Comparison of ENCODE assay signal across 9 cellular contexts in the genomic region with DNA sequence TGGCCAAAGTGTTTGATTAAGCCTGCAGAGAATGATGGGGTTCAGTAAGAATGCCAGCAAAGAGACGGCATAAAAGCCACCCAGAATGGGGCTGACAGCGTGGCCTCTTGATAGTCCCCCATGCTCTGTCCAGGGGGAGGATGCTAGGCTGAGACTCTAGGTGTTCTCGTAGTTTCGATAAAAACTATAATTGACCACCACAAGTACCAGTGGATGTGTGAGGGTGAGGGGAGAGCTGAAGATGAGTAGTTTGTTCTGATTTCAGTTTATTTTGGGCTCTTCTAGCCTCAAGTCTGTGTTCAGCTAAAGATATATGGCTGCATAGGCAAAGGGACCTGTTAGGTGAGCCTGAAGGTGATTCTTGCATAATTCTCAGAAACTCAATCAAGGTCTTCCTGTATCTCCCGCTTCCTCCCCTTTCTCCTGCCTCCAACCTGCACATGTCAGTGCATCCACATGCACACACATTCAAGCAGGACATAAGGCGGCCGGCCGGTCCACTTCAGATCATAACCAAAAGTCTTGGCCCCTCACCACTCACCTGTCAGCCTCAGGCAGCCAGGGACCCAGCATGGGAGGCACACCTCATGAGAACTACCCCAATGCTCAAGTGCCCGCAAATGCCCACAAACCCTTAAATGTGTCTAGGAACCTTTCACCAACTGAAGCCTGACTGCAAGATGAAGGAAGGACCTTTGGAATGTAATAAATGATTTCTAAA. TPM values are rescaled to one million over a fixed set of nuclear protein-coding genes. Genes with fewer than 3 reads are reported as not detected.
DNase-seq lines count a peak whose midpoint lies in the region; ATAC-seq, FAIRE-seq and TF ChIP-seq lines count a peak whose summit lies in the region.
"Had no signal": no experiment of that assay in that cellular context is flagged by ENCODE, and none has a peak within 500 bp of the region (broad histone marks: within the 10 kb centered on the region; RNA-seq: fewer than 3 reads in every experiment).

No MANE protein-coding gene starts in this region.

- peak overlapping the region; percentile 70 to 96 (median 86) for H3K4me3 Mint-ChIP-seq in naive thymus-derived CD4-positive, alpha-beta T cell
- H3K4me3 Mint-ChIP-seq: WTC11 had no signal

- ATAC-seq in GM18498 (IDR thresholded peaks at IDR 0.05; ENCODE audit: unreplicated experiment) (peak; percentile 17), GM21723 (IDR thresholded peaks at IDR 0.05; ENCODE audit: unreplicated experiment) (peak; percentile 6)
- ATAC-seq in naive thymus-derived CD4-positive, alpha-beta T cell, result peak; percentile 2

- H3K36me3 Mint-ChIP-seq in naive thymus-derived CD4-positive, alpha-beta T cell, result peaks cover 0 to 28% (median 13%) of the 10 kb centered on the region in 5 donors
- H3K36me3 Mint-ChIP-seq: WTC11 had no signal

- CTCF ChIA-PET in naive thymus-derived CD4-positive, alpha-beta T cell (lab: Charles Lee), result interaction anchor here (0.7 kb wide), 2 partner anchors 47 to 66 kb away, joined by 3 read pairs; no protein-coding TSS in a partner anchor

- H3K4me3 ChIP-seq in Peyer's patch, result no peak overlapping the region
- H3K4me3 ChIP-seq in naive thymus-derived CD4-positive, alpha-beta T cell (ENCODE audit: low read length), result peak overlapping the region; percentile 62

- H3K27ac Mint-ChIP-seq in naive thymus-derived CD4-positive, alpha-beta T cell, result peak overlapping the region; percentile 71 to 98 (median 92)
- H3K27ac Mint-ChIP-seq: WTC11 had no signal

- TF ChIP-seq POLR2A in Peyer's patch (IDR thresholded peaks at IDR 0.05), result no peak

- no peak for TF ChIP-seq CTCF in Peyer's patch (IDR thresholded peaks at IDR 0.05)

- FAIRE-seq in RCC 7860 (lab: Jason Lieb, UNC), result no peak

- POLR2A ChIA-PET in naive thymus-derived CD4-positive, alpha-beta T cell (lab: Charles Lee), result interaction anchor here (0.9 to 6.6 kb wide), 7 partner anchors 7 to 30 kb away, joined by 3 to 56 read pairs (median 8); a partner anchor contains a TSS

- H3K9me3 Mint-ChIP-seq in naive thymus-derived CD4-positive, alpha-beta T cell, result peaks cover 0 to 6% (median 0%) of the 10 kb centered on the region in 11 donors
- H3K9me3 Mint-ChIP-seq: WTC11 had no signal

- no peaks in the 10 kb centered on the region for H3K36me3 ChIP-seq in Peyer's patch
- H3K36me3 ChIP-seq in naive thymus-derived CD4-positive, alpha-beta T cell (ENCODE audit: control insufficient read depth in 2 of 3, insufficient read depth in 3 of 3, low read length in 3 of 3), result no peaks in the 10 kb centered on the region

- no peaks in the 10 kb centered on the region for H3K9me3 ChIP-seq in Peyer's patch
- no peaks in the 10 kb centered on the region for H3K9me3 ChIP-seq in naive thymus-derived CD4-positive, alpha-beta T cell (ENCODE audit: control insufficient read depth in 2 of 3, low read length in 3 of 3)

- DNase-seq in Peyer's patch, result peak in 1 of 3 donors; percentile 35
- peak in 1 of 9 donors; percentile 22 for DNase-seq in naive thymus-derived CD4-positive, alpha-beta T cell
- DNase-seq in GM19238 (ENCODE audit: insufficient read length, low spot score), result no peak
- DNase-seq in epidermal melanocyte (ENCODE audit: insufficient read length, low spot score), result no peak
- DNase-seq in RCC 7860 (ENCODE audit: low spot score), result no peak
- no peak for DNase-seq in SHP77 (lab: John Stamatoyannopoulos, UW)

- H3K27ac ChIP-seq in Peyer's patch, result peak overlapping the region; percentile 18 to 83 (median 54)
- peak overlapping the region; percentile 65 for H3K27ac ChIP-seq in naive thymus-derived CD4-positive, alpha-beta T cell (ENCODE audit: low read depth, low read length)

- peaks cover 0 to 68% (median 47%) of the 10 kb centered on the region in 4 donors for H3K4me1 ChIP-seq in Peyer's patch
- H3K4me1 ChIP-seq in naive thymus-derived CD4-positive, alpha-beta T cell (ENCODE audit: control insufficient read depth in 2 of 2, insufficient read depth in 2 of 2, low read length in 2 of 2), result peaks cover 96 to 99% of the 10 kb centered on the region in 2 donors

- intact Hi-C loops in naive thymus-derived CD4-positive, alpha-beta T cell (cut with micrococcal nuclease), result loop anchor here (1.0 to 10.0 kb wide), 9 partner anchors 8 to 690 kb away; no protein-coding TSS in a partner anchor

- peaks cover 90 to 100% (median 97%) of the 10 kb centered on the region in 7 donors for H3K4me1 Mint-ChIP-seq in naive thymus-derived CD4-positive, alpha-beta T cell

- no peaks in the 10 kb centered on the region for H3K27me3 ChIP-seq in Peyer's patch
- no peaks in the 10 kb centered on the region for H3K27me3 ChIP-seq in naive thymus-derived CD4-positive, alpha-beta T cell (ENCODE audit: control insufficient read depth in 2 of 2, insufficient read depth in 2 of 2, low read length in 2 of 2)

- H3K27me3 Mint-ChIP-seq in naive thymus-derived CD4-positive, alpha-beta T cell, result no peaks in the 10 kb centered on the region

RNA-seq across cellular contexts. Expression of a gene that starts 31.2 kb away (rescaled TPM):
- 10 to 100 TPM in 3 of 4 donors, 1 to 10 TPM in 1; 7.7 to 66.8 (median 15.3) TPM for total RNA-seq in Peyer's patch
- 100 to 1,000 TPM in 1 of 5 experiments, 10 to 100 TPM in 4; 80.8 to 108 (median 89.3) TPM for total RNA-seq in naive thymus-derived CD4-positive, alpha-beta T cell
- 10 to 100 TPM; 52.1 to 53.8 TPM for polyA plus RNA-seq in naive thymus-derived CD4-positive, alpha-beta T cell
